1 cellular context compared by ENCODE assay signal in genomic region chr2:234625626-234626253, GRCh38.
TF ChIP-seq lines count a peak whose summit lies in the region.

No MANE protein-coding gene starts in this region.

TF ChIP-seq in HepG2, 621 proteins besides CTCF, POLR2A, EP300 and RAD21 (continued from another document):
- TF ChIP-seq THAP8 (CRISPR knock-in tag; IDR thresholded peaks at IDR 0.05; ENCODE audit: borderline replicate concordance) (no peak), PRDM15 (CRISPR knock-in tag; IDR thresholded peaks at IDR 0.05) (no peak), MAFF (IDR thresholded peaks at IDR 0.05; ENCODE audit: low read depth, low read length) (peak; percentile 39), PCBP2 (optimal IDR thresholded peaks at IDR 0.05; ENCODE audit: low read depth, low read length, poor library complexity, severe bottlenecking) (no peak), PCBP1 (IDR thresholded peaks at IDR 0.05; ENCODE audit: borderline replicate concordance, low read depth, low read length) (no peak), NPAS2 (CRISPR knock-in tag; IDR thresholded peaks at IDR 0.05; ENCODE audit: borderline replicate concordance) (no peak), HOXA7 (CRISPR knock-in tag; IDR thresholded peaks at IDR 0.05) (no peak), EED (CRISPR knock-in tag; IDR thresholded peaks at IDR 0.05) (no peak), ZFP36 (IDR thresholded peaks at IDR 0.05; ENCODE audit: borderline replicate concordance, low read depth, low read length, partially characterized antibody) (no peak), NBN (conservative IDR thresholded peaks at IDR 0.05) (no peak), ZNF432 (CRISPR knock-in tag; IDR thresholded peaks at IDR 0.05; ENCODE audit: borderline replicate concordance) (no peak), KDM2A (CRISPR knock-in tag; IDR thresholded peaks at IDR 0.05; ENCODE audit: borderline replicate concordance, low read depth) (no peak), GZF1 (CRISPR knock-in tag; IDR thresholded peaks at IDR 0.05) (no peak), NFYB (CRISPR knock-in tag; IDR thresholded peaks at IDR 0.05) (peak; percentile 43; the same call in 1 of the 2 replicates), ZNF337 (CRISPR knock-in tag; IDR thresholded peaks at IDR 0.05; ENCODE audit: borderline replicate concordance, low read depth) (no peak)
